ENCODE assay signal across 8 cellular contexts in genomic region chr3:12868039-12869024, GRCh38. TPM values are rescaled to one million over a fixed set of nuclear protein-coding genes. Genes with fewer than 3 reads are reported as not detected.
DNase-seq lines count a peak whose midpoint lies in the region; ATAC-seq, FAIRE-seq and TF ChIP-seq lines count a peak whose summit lies in the region.

No MANE protein-coding gene starts in this region.

- peaks cover 5% of the 10 kb centered on the region for H3K9me3 Mint-ChIP-seq in activated T-helper 17 cell treated with anti-CD3 and anti-CD28 coated beads, Interleukin-2, amount 50 U/mL, for 72 hours
- H3K9me3 Mint-ChIP-seq in nephron progenitor cell: peaks cover 10% of the 10 kb centered on the region

- H3K27ac Mint-ChIP-seq in activated T-helper 17 cell treated with anti-CD3 and anti-CD28 coated beads, Interleukin-2, amount 50 U/mL, for 72 hours: peak overlapping the region; percentile 48
- H3K27ac Mint-ChIP-seq in nephron progenitor cell: no peak overlapping the region

- DNase-seq in D721Med (ENCODE audit: insufficient read length, low spot score) (peak; percentile 88), RCC 7860 (ENCODE audit: low spot score) (peak; percentile 60), fibroblast of the aortic adventitia (ENCODE audit: low read depth) (peak; percentile 84), nephron progenitor cell (peak; percentile 83), substantia nigra (lab: John Stamatoyannopoulos, UW) (peak in 46 of 49 donors; percentile 30 to 89 (median 77))
- peak; percentile 32 for DNase-seq in Jurkat, Clone E6-1 (ENCODE audit: low read depth, low spot score)

- H3K27me3 Mint-ChIP-seq in activated T-helper 17 cell treated with anti-CD3 and anti-CD28 coated beads, Interleukin-2, amount 50 U/mL, for 72 hours: peaks cover 7% of the 10 kb centered on the region
- H3K27me3 Mint-ChIP-seq in nephron progenitor cell (ENCODE audit: low read depth, poor library complexity): peaks cover 37% of the 10 kb centered on the region

- H3K36me3 Mint-ChIP-seq in activated T-helper 17 cell treated with anti-CD3 and anti-CD28 coated beads, Interleukin-2, amount 50 U/mL, for 72 hours (ENCODE audit: low read depth): no peaks in the 10 kb centered on the region
- no peaks in the 10 kb centered on the region for H3K36me3 Mint-ChIP-seq in nephron progenitor cell (ENCODE audit: low read depth)

- peaks cover 8% of the 10 kb centered on the region for H3K4me1 Mint-ChIP-seq in activated T-helper 17 cell treated with anti-CD3 and anti-CD28 coated beads, Interleukin-2, amount 50 U/mL, for 72 hours
- peaks cover 41% of the 10 kb centered on the region for H3K4me1 Mint-ChIP-seq in nephron progenitor cell

- TF ChIP-seq CTCF in D721Med (IDR thresholded peaks at IDR 0.05; ENCODE audit: insufficient read depth, missing control alignments): peak; percentile 97
- peak; percentile 97 for TF ChIP-seq CTCF in fibroblast of the aortic adventitia (IDR thresholded peaks at IDR 0.05; ENCODE audit: insufficient read depth, low read length)
- TF ChIP-seq CTCF in nephron progenitor cell (IDR thresholded peaks at IDR 0.05): peak; percentile 95

- no peak overlapping the region for H3K4me3 ChIP-seq in Jurkat, Clone E6-1 (ENCODE audit: low read length)
- no peak overlapping the region for H3K4me3 ChIP-seq in fibroblast of the aortic adventitia (ENCODE audit: low read depth, low read length)

- FAIRE-seq in D721Med (lab: Jason Lieb, UNC) (no peak), RCC 7860 (lab: Jason Lieb, UNC) (peak; percentile 47)

- no peak overlapping the region for H3K27ac ChIP-seq in substantia nigra (ENCODE audit: low read depth, low read length, poor library complexity, severe bottlenecking)

- ATAC-seq in GM21528 (IDR thresholded peaks at IDR 0.05; ENCODE audit: low FRiP score, unreplicated experiment): peak; percentile 43
- ATAC-seq in activated T-helper 17 cell treated with anti-CD3 and anti-CD28 coated beads, Interleukin-2, amount 50 U/mL, for 72 hours (replicated peaks): peak; percentile 86

- H3K4me3 Mint-ChIP-seq in activated T-helper 17 cell treated with anti-CD3 and anti-CD28 coated beads, Interleukin-2, amount 50 U/mL, for 72 hours: peak overlapping the region; percentile 87
- H3K4me3 Mint-ChIP-seq in nephron progenitor cell: peak overlapping the region; percentile 84

RNA-seq across cellular contexts. Expression of gene RPL32, which starts 27.0 kb away (rescaled TPM):
- polyA plus RNA-seq in Jurkat, Clone E6-1 (2012; ENCODE audit: insufficient read depth, insufficient read length): 4,911 TPM
- 1,000 to 10,000 TPM; 2,210 to 2,773 TPM for total RNA-seq in activated T-helper 17 cell treated with anti-CD3 and anti-CD28 coated beads, Interleukin-2, amount 50 U/mL, for 72 hours
- total RNA-seq in fibroblast of the aortic adventitia (ENCODE audit: low replicate concordance): 213 and 1,353 TPM in 2 replicates

Comparison
In these comparisons a context has a peak if more than half of its experiments do, and no peak if none do; other contexts are left out.
1. DNase-seq: peak in every context shown above with its lines; median percentile 88 in D721Med; 84 in fibroblast of the aortic adventitia; 83 in nephron progenitor cell; 77 in substantia nigra; 60 in RCC 7860; 32 in Jurkat, Clone E6-1.